28 cellular contexts compared by ENCODE assay signal in genomic region chr20:11011653-11012052, GRCh38.
"Had no signal": no experiment of that assay in that cellular context is flagged by ENCODE, and none has a peak within 500 bp of the region (broad histone marks: within the 10 kb centered on the region; RNA-seq: fewer than 3 reads in every experiment).

No MANE protein-coding gene starts in this region.

- H3K4me1 Mint-ChIP-seq: endodermal cell had no signal

- H3K4me3 Mint-ChIP-seq: dendritic cell treated with granulocyte-macrophage colony-stimulating factor and Interleukin-4, amounts not matched to agents 40 ng/mL and 50 ng/mL, for 4 days; endodermal cell had no signal

- H3K4me1 ChIP-seq: colonic mucosa had no signal

- ATAC-seq: esophagus mucosa, foreskin keratinocyte, gastrocnemius medialis, gastroesophageal sphincter, heart left ventricle, heart right ventricle had no signal

- H3K36me3 ChIP-seq: colonic mucosa, esophagus muscularis mucosa, esophagus squamous epithelium, gastrocnemius medialis, gastroesophageal sphincter, heart left ventricle, heart right ventricle had no signal

- H3K27ac ChIP-seq: colonic mucosa, dorsolateral prefrontal cortex, epithelial cell of prostate, esophagus squamous epithelium, foreskin keratinocyte had no signal

- DNase-seq: colonic mucosa; cortex of kidney; dermis blood vessel endothelial cell; dorsolateral prefrontal cortex; effector CD4-positive, alpha-beta T cell; effector CD8-positive, alpha-beta T cell; effector memory CD4-positive, alpha-beta T cell; endodermal cell; erythroblast; esophagus squamous epithelium; foreskin fibroblast; foreskin keratinocyte; foreskin melanocyte; gastrocnemius medialis; glutamatergic neuron; head of caudate nucleus; heart left ventricle; heart right ventricle had no signal

- H3K4me3 ChIP-seq: colonic mucosa, coronary artery, dorsolateral prefrontal cortex, esophagus muscularis mucosa, esophagus squamous epithelium, gastrocnemius medialis, gastroesophageal sphincter, heart left ventricle, heart right ventricle had no signal

- H3K27me3 ChIP-seq: colonic mucosa, esophagus muscularis mucosa, esophagus squamous epithelium, foreskin keratinocyte, gastrocnemius medialis, gastroesophageal sphincter, heart left ventricle, heart right ventricle had no signal

- H3K27ac Mint-ChIP-seq: dendritic cell treated with granulocyte-macrophage colony-stimulating factor and Interleukin-4, amounts not matched to agents 40 ng/mL and 50 ng/mL, for 4 days; endodermal cell had no signal

- FAIRE-seq: colon, endometrium, endothelial cell of umbilical vein, frontal cortex had no signal

- H3K9me3 ChIP-seq: colonic mucosa, esophagus squamous epithelium, gastrocnemius medialis had no signal
